Comparison of ENCODE assay signal across 17 cellular contexts in genomic region chr9:8012986-8013385, GRCh38.
DNase-seq lines count a peak whose midpoint lies in the region; FAIRE-seq and TF ChIP-seq lines count a peak whose summit lies in the region.
"Had no signal": no experiment of that assay in that cellular context is flagged by ENCODE, and none has a peak within 500 bp of the region (broad histone marks: within the 10 kb centered on the region; RNA-seq: fewer than 3 reads in every experiment).

No MANE protein-coding gene starts in this region.

- FAIRE-seq in H54 (lab: Jason Lieb, UNC): peak; percentile 11
- FAIRE-seq: G401.6, RCC 7860 had no signal

- H3K27ac Mint-ChIP-seq in progenitor cell of endocrine pancreas: no peak overlapping the region

- H3K4me3 Mint-ChIP-seq in progenitor cell of endocrine pancreas (ENCODE audit: low read depth): no peak overlapping the region

- TF ChIP-seq CTCF in choroid plexus epithelial cell (conservative IDR thresholded peaks at IDR 0.05; ENCODE audit: low read depth, low read length): no peak
- no peak for TF ChIP-seq CTCF in progenitor cell of endocrine pancreas (IDR thresholded peaks at IDR 0.05; ENCODE audit: unreplicated experiment)

- peaks cover 3% of the 10 kb centered on the region for H3K4me1 Mint-ChIP-seq in progenitor cell of endocrine pancreas (ENCODE audit: low read depth)

- no peak for TF ChIP-seq POLR2A in H54 (IDR thresholded peaks at IDR 0.05; ENCODE audit: low read depth, low read length)

- H3K9me3 Mint-ChIP-seq in progenitor cell of endocrine pancreas (ENCODE audit: low read depth): peaks cover 18% of the 10 kb centered on the region

- DNase-seq in H54 (ENCODE audit: insufficient read length, low spot score) (no peak), choroid plexus epithelial cell (ENCODE audit: low read depth) (peak; percentile 0), kidney glomerular epithelial cell (lab: John Stamatoyannopoulos, UW) (peak; percentile 8), renal cortical epithelial cell (ENCODE audit: low read depth) (peak; percentile 49), NCI-H526 treated with DMSO at 0.1 percent for 48 hours (lab: John Stamatoyannopoulos, UW) (no peak), progenitor cell of endocrine pancreas (ENCODE audit: low spot score, unreplicated experiment) (no peak), MV-4-11 (lab: John Stamatoyannopoulos, UW) (no peak)
- no peak for DNase-seq in stimulated activated naive CD4-positive, alpha-beta T cell treated with Interleukin-2 at 50 U/mL for 16 hours (lab: John Stamatoyannopoulos, UW)
- DNase-seq: ACHN; NCI-H1417 treated with DMSO at 0.1 percent for 48 hours; NCI-H1930; NCI-H446; NK-92 treated with Interleukin-12 subunit alpha and Interleukin-12 subunit beta, amount 100 ng/mL, for 24 hours; Right ventricle myocardium superior had no signal

- H3K36me3 Mint-ChIP-seq in progenitor cell of endocrine pancreas (ENCODE audit: insufficient read depth): peaks cover 3% of the 10 kb centered on the region

- H3K27me3 Mint-ChIP-seq in progenitor cell of endocrine pancreas: no peaks in the 10 kb centered on the region

- no peak overlapping the region for H3K4me3 ChIP-seq in choroid plexus epithelial cell (ENCODE audit: low read depth, low read length)
- H3K4me3 ChIP-seq: HAP-1 had no signal

Comparison
In these comparisons a context has a peak if more than half of its experiments do, and no peak if none do; other contexts are left out.
1. DNase-seq: peak in choroid plexus epithelial cell (single experiment), kidney glomerular epithelial cell (single experiment) and renal cortical epithelial cell (single experiment); none in H54 (single experiment), stimulated activated naive CD4-positive, alpha-beta T cell treated with Interleukin-2 at 50 U/mL for 16 hours (single experiment), NCI-H526 treated with DMSO at 0.1 percent for 48 hours (single experiment), progenitor cell of endocrine pancreas (single experiment) and MV-4-11 (single experiment).